Comparison of ENCODE assay signal across 8 cellular contexts in genomic region chr12:6492838-6493579, GRCh38. TPM values are rescaled to one million over a fixed set of nuclear protein-coding genes. Genes with fewer than 3 reads are reported as not detected.
DNase-seq lines count a peak whose midpoint lies in the region; ATAC-seq, FAIRE-seq and TF ChIP-seq lines count a peak whose summit lies in the region.

Gene MRPL51, minus strand, starts transcription at chr12:6493262. Its CDS starts 126 bp downstream, at chr12:6493136.

- WGBS in pancreas, 2 donors: 0 to 1% methylated on average over 41 of the region's 41 CpGs
- WGBS in thyroid gland, 2 donors: 1 to 2% methylated on average over 31 to 35 of the region's 41 CpGs

- peak; percentile 17 for FAIRE-seq in pancreas (lab: Jason Lieb, UNC)

- no peaks in the 10 kb centered on the region for H3K27me3 Mint-ChIP-seq in activated naive CD8-positive, alpha-beta T cell treated with anti-CD3 and anti-CD28 coated beads, Interleukin-2, amount 50 U/mL, for 24 hours

- peak within 1 kb of the TSS; percentile 99 for H3K4me3 Mint-ChIP-seq in activated naive CD8-positive, alpha-beta T cell treated with anti-CD3 and anti-CD28 coated beads, Interleukin-2, amount 50 U/mL, for 24 hours

- H3K4me1 ChIP-seq in pancreas (peaks cover 7 to 16% (median 15%) of the 10 kb centered on the region in 3 donors), thyroid gland (peaks cover 15 to 18% of the 10 kb centered on the region in 2 donors)

- no peaks in the 10 kb centered on the region for H3K9me3 Mint-ChIP-seq in activated naive CD8-positive, alpha-beta T cell treated with anti-CD3 and anti-CD28 coated beads, Interleukin-2, amount 50 U/mL, for 24 hours

- H3K27me3 ChIP-seq in pancreas (no peaks in the 10 kb centered on the region), thyroid gland (no peaks in the 10 kb centered on the region)

- peak within 1 kb of the TSS; percentile 90 for H3K4me3 ChIP-seq in GM12865 (ENCODE audit: low read depth, low read length)
- peak within 1 kb of the TSS; percentile 58 to 85 (median 76) for H3K4me3 ChIP-seq in pancreas
- H3K4me3 ChIP-seq in thyroid gland (replicated peaks in 1 of 3): peak within 1 kb of the TSS; percentile 53 to 99 (median 82)

- ATAC-seq in HG02763 (IDR thresholded peaks at IDR 0.05; ENCODE audit: unreplicated experiment) (peak; percentile 79), Right ventricle myocardium superior (ENCODE audit: poor library complexity) (peak; percentile 97), pancreas (peak; percentile 95 to 98 (median 98))
- peak; percentile 81 for ATAC-seq in activated naive CD8-positive, alpha-beta T cell treated with anti-CD3 and anti-CD28 coated beads, Interleukin-2, amount 50 U/mL, for 24 hours

- H3K36me3 Mint-ChIP-seq in activated naive CD8-positive, alpha-beta T cell treated with anti-CD3 and anti-CD28 coated beads, Interleukin-2, amount 50 U/mL, for 24 hours (ENCODE audit: low read depth): peaks cover 37% of the 10 kb centered on the region

- peak within 1 kb of the TSS; percentile 99 for H3K27ac Mint-ChIP-seq in activated naive CD8-positive, alpha-beta T cell treated with anti-CD3 and anti-CD28 coated beads, Interleukin-2, amount 50 U/mL, for 24 hours

- H3K27ac ChIP-seq in pancreas: peak within 1 kb of the TSS; percentile 76 to 94 (median 86)
- H3K27ac ChIP-seq in thyroid gland: peak within 1 kb of the TSS; percentile 71 to 98 (median 93)

- DNase-seq in GM12865 (ENCODE audit: low read depth) (peak; percentile 98), NCI-H1436 (lab: John Stamatoyannopoulos, UW) (peak; percentile 97), SW480 (ENCODE audit: low spot score) (peak; percentile 97), Right ventricle myocardium superior (peak; percentile 99), pancreas (peak; percentile 94 to 99 (median 98)), thyroid gland (peak; percentile 98)
- DNase-seq in activated naive CD8-positive, alpha-beta T cell treated with anti-CD3 and anti-CD28 coated beads, Interleukin-2, amount 50 U/mL, for 24 hours: peak; percentile 100

- H3K9me3 ChIP-seq in pancreas (no peaks in the 10 kb centered on the region), thyroid gland (no peaks in the 10 kb centered on the region)

- peaks cover 38% of the 10 kb centered on the region for H3K4me1 Mint-ChIP-seq in activated naive CD8-positive, alpha-beta T cell treated with anti-CD3 and anti-CD28 coated beads, Interleukin-2, amount 50 U/mL, for 24 hours

- intact Hi-C loops in Right ventricle myocardium superior (cut with DNase I) (no loop called here), pancreas (cut with DNase I) (no loop called here), thyroid gland (cut with DNase I) (loop anchor here (2.0 kb wide), 1 partner anchor 44 kb away; no protein-coding TSS in a partner anchor)

- no peak for TF ChIP-seq CTCF in GM12865 (IDR thresholded peaks at IDR 0.05; ENCODE audit: insufficient read depth, low read depth, low read length, missing control alignments)
- TF ChIP-seq CTCF in pancreas (IDR thresholded peaks at IDR 0.05): no peak
- TF ChIP-seq CTCF in thyroid gland (IDR thresholded peaks at IDR 0.05): no peak

- H3K36me3 ChIP-seq in pancreas: no peaks in the 10 kb centered on the region
- H3K36me3 ChIP-seq in thyroid gland: peaks cover 0 to 3% of the 10 kb centered on the region in 2 donors

- TF ChIP-seq POLR2A in thyroid gland (IDR thresholded peaks at IDR 0.05): peak; percentile 14 to 92

RNA-seq across cellular contexts. Expression of gene MRPL51, which starts in this region (rescaled TPM):
- total RNA-seq in Right ventricle myocardium superior: 280 TPM
- total RNA-seq in pancreas: 10 to 100 TPM; 66.3 to 79.7 (median 69.9) TPM
- polyA plus RNA-seq in pancreas: 10 to 100 TPM; 30.6 to 64.7 TPM
- total RNA-seq in thyroid gland: 10 to 100 TPM; 16.7 to 84.6 (median 46.9) TPM

Comparison
In these comparisons a context has a peak if more than half of its experiments do, and no peak if none do; other contexts are left out.
1. Peak in every context shown above with its lines: DNase-seq, ATAC-seq, H3K4me3 ChIP-seq and H3K27ac ChIP-seq.